ENCODE assay signal across 18 cellular contexts in genomic region chr17:28620010-28620409, GRCh38. TPM values are rescaled to one million over a fixed set of nuclear protein-coding genes. Genes with fewer than 3 reads are reported as not detected.
DNase-seq lines count a peak whose midpoint lies in the region; ATAC-seq, FAIRE-seq and TF ChIP-seq lines count a peak whose summit lies in the region.
"Had no signal": no experiment of that assay in that cellular context is flagged by ENCODE, and none has a peak within 500 bp of the region (broad histone marks: within the 10 kb centered on the region; RNA-seq: fewer than 3 reads in every experiment).

No MANE protein-coding gene starts in this region.

- dilution Hi-C loops in IMR-90 (cut with HindIII; ENCODE audit: low sequenced_read_pairs, unreplicated experiment): no loop called here

- no peak overlapping the region for H4K91ac ChIP-seq in IMR-90 (ENCODE audit: insufficient read depth, low read depth, low read length)

- no peak overlapping the region for H2BK15ac ChIP-seq in IMR-90 (ENCODE audit: low read depth, low read length)

- no peaks in the 10 kb centered on the region for H3K4me1 ChIP-seq in IMR-90 (ENCODE audit: control insufficient read depth, insufficient read depth, low read length)
- H3K4me1 ChIP-seq in HepG2 (ENCODE audit: insufficient read depth, low read length): no peaks in the 10 kb centered on the region
- H3K4me1 ChIP-seq in psoas muscle: no peaks in the 10 kb centered on the region
- H3K4me1 ChIP-seq: BE2C, SJCRH30 had no signal

- BruUV-seq in IMR-90 (replicated peaks; lab: Mats Ljungman, UMichigan): no TSS peak
- BruUV-seq in HepG2 (replicated peaks; lab: Mats Ljungman, UMichigan): no TSS peak

- no CpG with 5 or more reads among the region's 2 CpGs for WGBS in IMR-90 (ENCODE audit: extremely low coverage in 2 of 2, insufficient read length in 1 of 2), 2 experiments
- WGBS in HepG2 (ENCODE audit: low lambda C conversion rate): 84% methylated on average over 2 of the region's 2 CpGs
- WGBS in psoas muscle, 3 donors: 79 to 85% (median 84%) methylated on average over 2 of the region's 2 CpGs

- TF ChIP-seq RAD21 in IMR-90 (IDR thresholded peaks at IDR 0.05; ENCODE audit: low read length) (no peak), HepG2 (CRISPR knock-in tag; IDR thresholded peaks at IDR 0.05) (no peak)

- H3K18ac ChIP-seq in IMR-90 (ENCODE audit: low read depth, low read length): no peak overlapping the region

- H2AFZ ChIP-seq in IMR-90 (replicated peaks; ENCODE audit: low read length, poor library complexity) (no peak overlapping the region), HepG2 (ENCODE audit: low read length) (no peak overlapping the region)

- no peak overlapping the region for H3K23ac ChIP-seq in IMR-90 (ENCODE audit: low read depth, low read length)

- H3K56ac ChIP-seq in IMR-90 (ENCODE audit: extremely low read depth, insufficient read depth, low read length): no peak overlapping the region

- no peaks in the 10 kb centered on the region for H3K9me3 ChIP-seq in IMR-90 (ENCODE audit: control insufficient read depth, insufficient read depth, low read length)
- H3K9me3 ChIP-seq in HepG2 (ENCODE audit: low read length): no peaks in the 10 kb centered on the region
- no peaks in the 10 kb centered on the region for H3K9me3 ChIP-seq in psoas muscle
- H3K9me3 ChIP-seq: BE2C, MG63, SJCRH30 had no signal

- ATAC-seq in IMR-90 (ENCODE audit: low read depth) (no peak), HepG2 (no peak), psoas muscle (no peak)
- ATAC-seq: HCT116 had no signal

- no peak overlapping the region for H2BK120ac ChIP-seq in IMR-90 (ENCODE audit: low read depth, low read length)

- H2AK9ac ChIP-seq in IMR-90 (replicated peaks; ENCODE audit: low read depth, low read length, poor library complexity): no peak overlapping the region

- H3K27me3 ChIP-seq in IMR-90 (ENCODE audit: control insufficient read depth, insufficient read depth, low read length) (no peaks in the 10 kb centered on the region), HepG2 (ENCODE audit: control insufficient read depth in 1 of 2, insufficient read depth in 2 of 2, low read length in 2 of 2) (no peaks in the 10 kb centered on the region), psoas muscle (ENCODE audit: insufficient read depth in 3 of 3, low read length in 2 of 3) (no peaks in the 10 kb centered on the region)
- H3K27me3 ChIP-seq: BE2C, MG63, SJCRH30 had no signal

- H3K4ac ChIP-seq in IMR-90 (ENCODE audit: low read depth, low read length): no peak overlapping the region

- no peaks in the 10 kb centered on the region for H3K79me2 ChIP-seq in HepG2 (ENCODE audit: insufficient read depth, low read length)

- H3K27ac ChIP-seq in IMR-90 (ENCODE audit: insufficient read depth, low read length) (no peak overlapping the region), HepG2 (ENCODE audit: extremely low read length, insufficient read depth, low read length) (no peak overlapping the region), psoas muscle (no peak overlapping the region)
- H3K27ac ChIP-seq: SJCRH30 had no signal

- TF ChIP-seq POLR2A in IMR-90 (IDR thresholded peaks at IDR 0.05; ENCODE audit: low read depth, low read length) (no peak), HepG2 (IDR thresholded peaks at IDR 0.05; ENCODE audit: insufficient read depth in 1 of 2, low read depth in 2 of 2, low read length in 2 of 2) (no peak)

- no peak for FAIRE-seq in HepG2 (lab: Jason Lieb, UNC)
- FAIRE-seq: H1, RCC 7860 had no signal

- H4K5ac ChIP-seq in IMR-90 (ENCODE audit: low read depth, low read length): no peak overlapping the region

- no peak overlapping the region for H2BK5ac ChIP-seq in IMR-90 (ENCODE audit: low read depth, low read length, poor library complexity, severe bottlenecking)

- no peak overlapping the region for H3K9ac ChIP-seq in IMR-90 (ENCODE audit: low read depth, low read length)
- H3K9ac ChIP-seq in HepG2 (ENCODE audit: insufficient read depth, low read depth, low read length): no peak overlapping the region

- H4K20me1 ChIP-seq in IMR-90 (ENCODE audit: insufficient read depth, low read length) (no peaks in the 10 kb centered on the region), HepG2 (ENCODE audit: insufficient read depth, low read length) (no peaks in the 10 kb centered on the region)

- H3K4me3 ChIP-seq in IMR-90 (ENCODE audit: insufficient read depth, low read depth, low read length): no peak overlapping the region
- no peak overlapping the region for H3K4me3 ChIP-seq in HepG2 (replicated peaks in 1 of 3; ENCODE audit: insufficient read depth in 1 of 3, low read depth in 2 of 3, low read length in 3 of 3)
- H3K4me3 ChIP-seq in psoas muscle: no peak overlapping the region
- H3K4me3 ChIP-seq: MG63, SJCRH30 had no signal

- CTCF ChIA-PET in IMR-90 (lab: Yijun Ruan, JAX) (no interaction called here), HepG2 (lab: Yijun Ruan, JAX; ENCODE audit: low intra/inter-chr PET ratio, low total read pairs) (no interaction called here), HEK293T (lab: Yijun Ruan, JAX) (interaction anchor here (0.6 to 1.0 kb wide), 3 partner anchors 9 to 68 kb away, joined by 3 read pairs; no protein-coding TSS in a partner anchor)

- H3K79me1 ChIP-seq in IMR-90 (ENCODE audit: low read depth in 1 of 2, low read length in 2 of 2): peaks cover 0 to 11% of the 10 kb centered on the region in 2 experiments; a peak in 2 of 4 replicates

- no peak overlapping the region for H2BK20ac ChIP-seq in IMR-90 (ENCODE audit: low read depth, low read length)

- no peak overlapping the region for H4K8ac ChIP-seq in IMR-90 (ENCODE audit: low read depth in 2 of 2, low read length in 2 of 2)

- H3K14ac ChIP-seq in IMR-90 (replicated peaks; ENCODE audit: low read depth, low read length): no peak overlapping the region

- no peak overlapping the region for H2AK5ac ChIP-seq in IMR-90 (ENCODE audit: low read depth, low read length)

- in situ Hi-C loops in IMR-90 (cut with MboI; ENCODE audit: low sequenced_read_pairs): no loop called here
- in situ Hi-C loops in HepG2 (cut with HindIII; ENCODE audit: extremely low pct_ligation_motif_present, low pct_unique_long_range_greater_than_20kb): loop anchor here (5.0 kb wide), 1 partner anchor 48 kb away; the partner anchor contains the start of gene PIGS

- no peaks in the 10 kb centered on the region for H3K9me1 ChIP-seq in IMR-90 (ENCODE audit: insufficient read depth, low read length)

- intact Hi-C loops in IMR-90 (cut with micrococcal nuclease) (no loop called here), HepG2 (cut with micrococcal nuclease; ENCODE audit: unreplicated experiment) (no loop called here), psoas muscle (cut with DNase I) (no loop called here)

- no peak for TF ChIP-seq CTCF in IMR-90 (conservative IDR thresholded peaks at IDR 0.05; ENCODE audit: low read depth, low read length)
- TF ChIP-seq CTCF in HepG2 (CRISPR knock-in tag; IDR thresholded peaks at IDR 0.05): no peak
- no peak for TF ChIP-seq CTCF in psoas muscle (IDR thresholded peaks at IDR 0.05)

- TF ChIP-seq EP300 in HepG2 (IDR thresholded peaks at IDR 0.05; ENCODE audit: low read depth in 2 of 2, low read length in 2 of 2) (no peak), HepG2 (CRISPR knock-in tag; IDR thresholded peaks at IDR 0.05; ENCODE audit: borderline replicate concordance) (no peak)

- H3K36me3 ChIP-seq in IMR-90 (ENCODE audit: control insufficient read depth, insufficient read depth, low read length): peaks cover 72% of the 10 kb centered on the region
- H3K36me3 ChIP-seq in HepG2 (replicated peaks in 1 of 2; ENCODE audit: control insufficient read depth in 1 of 2, insufficient read depth in 2 of 2, low read length in 2 of 2): peaks cover 50 to 85% of the 10 kb centered on the region in 2 experiments
- H3K36me3 ChIP-seq in psoas muscle (ENCODE audit: insufficient read depth in 1 of 2, low read depth in 1 of 2): peaks cover 41 to 97% of the 10 kb centered on the region in 2 donors

- DNase-seq in IMR-90 (no peak), HepG2 (ENCODE audit: low spot score) (no peak), psoas muscle (no peak), HEK293T (ENCODE audit: extremely low spot score) (no peak)
- DNase-seq: BE2C, COR-L47, DMS79, MG63, NCI-H1417, NCI-H1694 treated with DMSO at 0.1 percent for 48 hours, NCI-H2081 treated with DMSO at 0.1 percent for 48 hours, NCI-H2171 treated with DMSO at 0.1 percent for 48 hours, NCI-H524 treated with DMSO at 0.1 percent for 48 hours, OCI-M1, SJCRH30 had no signal

- H3K4me2 ChIP-seq in IMR-90 (ENCODE audit: low read depth, low read length) (no peak overlapping the region), HepG2 (ENCODE audit: low read depth, low read length) (no peak overlapping the region)

- POLR2A ChIA-PET in IMR-90 (lab: Charles Lee; ENCODE audit: unreplicated experiment): no interaction called here
- POLR2A ChIA-PET in HepG2 (lab: Yijun Ruan, JAX): no interaction called here
- POLR2A ChIA-PET in HEK293T (lab: Yijun Ruan, JAX): no interaction called here

RNA-seq across cellular contexts. Expression of gene RSKR, which starts 6.0 kb away (rescaled TPM):
- total RNA-seq in IMR-90 (2012; rRNA removed) (2.2 and 2.8 TPM in 2 replicates), HepG2 (2016; rRNA removed; fragmentation: Illumina TruSeq; extraction: Trizol) (1.9 and 5.0 TPM in 2 replicates), psoas muscle (1 to 10 TPM; 3.9 to 7.6 (median 5.5) TPM)
- polyA plus RNA-seq in IMR-90 (2012; rRNA removed) (5.9 and 6.8 TPM in 2 replicates), HepG2 (2011; rRNA removed) (8.6 and 10.4 TPM in 2 replicates), psoas muscle (1 to 10 TPM; 2.0 to 4.7 (median 2.0) TPM)
- 0.62 and 0.75 TPM in 2 replicates for polyA plus RNA-seq in IMR-90 (2012; cell fraction: cytosol; rRNA removed)
- polyA plus RNA-seq in IMR-90 (2012; cell fraction: nucleus; rRNA removed; ENCODE audit: low replicate concordance): 23.4 and 50.7 TPM in 2 replicates
- total RNA-seq in HepG2 (2016; cell fraction: cytosol; rRNA removed; fragmentation: Illumina TruSeq; extraction: Trizol; ENCODE audit: low read depth): 0.62 and 1.0 TPM in 2 replicates
- total RNA-seq in HepG2 (2016; cell fraction: insoluble cytoplasmic fraction; rRNA removed; fragmentation: Illumina TruSeq; extraction: Trizol): 0.83 and 5.2 TPM in 2 replicates
- total RNA-seq in HepG2 (2016; cell fraction: membrane; rRNA removed; fragmentation: Illumina TruSeq; extraction: Trizol): 0.48 and 0.93 TPM in 2 replicates
- 12.3 and 13.9 TPM in 2 replicates for total RNA-seq in HepG2 (2016; cell fraction: nucleus; rRNA removed; fragmentation: Illumina TruSeq; extraction: Trizol)
- polyA plus RNA-seq in HepG2 (2011; cell fraction: cytosol; rRNA removed): 1.6 TPM in 2 replicates
- polyA plus RNA-seq in HepG2 (2011; cell fraction: nucleus; rRNA removed): 39.0 and 41.5 TPM in 2 replicates
- polyA plus RNA-seq in HepG2 (2012): 3.7 and 5.6 TPM in 2 replicates
- 0.03 TPM in 1 of 2 replicates, not detected in the other for polyA plus RNA-seq in HepG2 (2016; cell fraction: cytosol; fragmentation: Illumina TruSeq; extraction: Trizol; ENCODE audit: low read depth)
- polyA plus RNA-seq in HepG2 (2016; cell fraction: insoluble cytoplasmic fraction; fragmentation: Illumina TruSeq; extraction: Trizol; ENCODE audit: low read depth): 0.70 and 1.3 TPM in 2 replicates
- 0.22 and 0.43 TPM in 2 replicates for polyA plus RNA-seq in HepG2 (2016; cell fraction: membrane; fragmentation: Illumina TruSeq; extraction: Trizol; ENCODE audit: low read depth)
- polyA plus RNA-seq in HepG2 (2016; cell fraction: nucleus; fragmentation: Illumina TruSeq; extraction: Trizol; ENCODE audit: insufficient read depth, low read depth): 33.1 and 34.5 TPM in 2 replicates
- polyA minus RNA-seq in HepG2 (2011; rRNA and poly(A)+ RNA removed; ENCODE audit: low replicate concordance): 12.9 and 33.2 TPM in 2 replicates
- 1.1 and 2.8 TPM in 2 replicates for polyA minus RNA-seq in HepG2 (2011; cell fraction: cytosol; rRNA and poly(A)+ RNA removed)
- 27.9 and 31.6 TPM in 2 replicates for polyA minus RNA-seq in HepG2 (2011; cell fraction: nucleus; rRNA and poly(A)+ RNA removed)

RNA-seq across cellular contexts. Expression of gene SPAG5, which starts 21.2 kb away (rescaled TPM):
- total RNA-seq in IMR-90 (2012; rRNA removed): 55.5 and 60.8 TPM in 2 replicates
- polyA plus RNA-seq in IMR-90 (2012; rRNA removed): 40.3 and 47.3 TPM in 2 replicates
- 11.7 and 27.3 TPM in 2 replicates for polyA plus RNA-seq in IMR-90 (2012; cell fraction: cytosol; rRNA removed)
- polyA plus RNA-seq in IMR-90 (2012; cell fraction: nucleus; rRNA removed; ENCODE audit: low replicate concordance): 39.8 and 75.8 TPM in 2 replicates
- 98.0 and 105 TPM in 2 replicates for total RNA-seq in HepG2 (2016; rRNA removed; fragmentation: Illumina TruSeq; extraction: Trizol)
- total RNA-seq in HepG2 (2016; cell fraction: cytosol; rRNA removed; fragmentation: Illumina TruSeq; extraction: Trizol; ENCODE audit: low read depth): 14.6 and 16.2 TPM in 2 replicates
- 98.5 and 112 TPM in 2 replicates for total RNA-seq in HepG2 (2016; cell fraction: insoluble cytoplasmic fraction; rRNA removed; fragmentation: Illumina TruSeq; extraction: Trizol)
- 35.4 and 39.1 TPM in 2 replicates for total RNA-seq in HepG2 (2016; cell fraction: membrane; rRNA removed; fragmentation: Illumina TruSeq; extraction: Trizol)
- 89.1 and 95.8 TPM in 2 replicates for total RNA-seq in HepG2 (2016; cell fraction: nucleus; rRNA removed; fragmentation: Illumina TruSeq; extraction: Trizol)
- 28.2 and 41.4 TPM in 2 replicates for polyA plus RNA-seq in HepG2 (2011; rRNA removed)
- polyA plus RNA-seq in HepG2 (2011; cell fraction: cytosol; rRNA removed): 22.7 and 32.5 TPM in 2 replicates
- polyA plus RNA-seq in HepG2 (2011; cell fraction: nucleus; rRNA removed): 69.4 and 110 TPM in 2 replicates
- 16.1 and 27.4 TPM in 2 replicates for polyA plus RNA-seq in HepG2 (2012)
- polyA plus RNA-seq in HepG2 (2016; cell fraction: cytosol; fragmentation: Illumina TruSeq; extraction: Trizol; ENCODE audit: low read depth): 9.9 and 10.2 TPM in 2 replicates
- polyA plus RNA-seq in HepG2 (2016; cell fraction: insoluble cytoplasmic fraction; fragmentation: Illumina TruSeq; extraction: Trizol; ENCODE audit: low read depth): 92.8 and 96.1 TPM in 2 replicates
- polyA plus RNA-seq in HepG2 (2016; cell fraction: membrane; fragmentation: Illumina TruSeq; extraction: Trizol; ENCODE audit: low read depth): 20.0 and 23.8 TPM in 2 replicates
- polyA plus RNA-seq in HepG2 (2016; cell fraction: nucleus; fragmentation: Illumina TruSeq; extraction: Trizol; ENCODE audit: insufficient read depth, low read depth): 145 and 148 TPM in 2 replicates
- polyA minus RNA-seq in HepG2 (2011; rRNA and poly(A)+ RNA removed; ENCODE audit: low replicate concordance): 67.2 and 287 TPM in 2 replicates
- 18.6 and 22.3 TPM in 2 replicates for polyA minus RNA-seq in HepG2 (2011; cell fraction: cytosol; rRNA and poly(A)+ RNA removed)
- polyA minus RNA-seq in HepG2 (2011; cell fraction: nucleus; rRNA and poly(A)+ RNA removed): 59.9 and 64.0 TPM in 2 replicates
- total RNA-seq in psoas muscle: 1 to 10 TPM in 3 of 4 donors, under 1 TPM in 1; 0.71 to 1.5 (median 1.3) TPM
- 1 to 10 TPM in 1 of 3 donors, under 1 TPM in 2; 0.15 to 2.4 (median 0.40) TPM for polyA plus RNA-seq in psoas muscle

RNA-seq across cellular contexts. Expression of gene BLTP2, which starts 24.9 kb away (rescaled TPM):
- total RNA-seq in IMR-90 (2012; rRNA removed): 146 and 174 TPM in 2 replicates
- polyA plus RNA-seq in IMR-90 (2012; rRNA removed): 42.3 and 49.0 TPM in 2 replicates
- polyA plus RNA-seq in IMR-90 (2012; cell fraction: cytosol; rRNA removed): 20.3 and 23.3 TPM in 2 replicates
- 54.4 and 79.1 TPM in 2 replicates for polyA plus RNA-seq in IMR-90 (2012; cell fraction: nucleus; rRNA removed; ENCODE audit: low replicate concordance)
- 61.0 and 66.7 TPM in 2 replicates for total RNA-seq in HepG2 (2016; rRNA removed; fragmentation: Illumina TruSeq; extraction: Trizol)
- 15.2 and 17.0 TPM in 2 replicates for total RNA-seq in HepG2 (2016; cell fraction: cytosol; rRNA removed; fragmentation: Illumina TruSeq; extraction: Trizol; ENCODE audit: low read depth)
- total RNA-seq in HepG2 (2016; cell fraction: insoluble cytoplasmic fraction; rRNA removed; fragmentation: Illumina TruSeq; extraction: Trizol): 55.0 and 65.2 TPM in 2 replicates
- 30.2 and 33.4 TPM in 2 replicates for total RNA-seq in HepG2 (2016; cell fraction: membrane; rRNA removed; fragmentation: Illumina TruSeq; extraction: Trizol)
- 78.3 and 94.2 TPM in 2 replicates for total RNA-seq in HepG2 (2016; cell fraction: nucleus; rRNA removed; fragmentation: Illumina TruSeq; extraction: Trizol)
- polyA plus RNA-seq in HepG2 (2011; rRNA removed): 66.9 and 80.9 TPM in 2 replicates
- 44.0 and 51.2 TPM in 2 replicates for polyA plus RNA-seq in HepG2 (2011; cell fraction: cytosol; rRNA removed)
- polyA plus RNA-seq in HepG2 (2011; cell fraction: nucleus; rRNA removed): 89.5 and 92.9 TPM in 2 replicates
- polyA plus RNA-seq in HepG2 (2012): 31.4 and 42.7 TPM in 2 replicates
- polyA plus RNA-seq in HepG2 (2016; cell fraction: cytosol; fragmentation: Illumina TruSeq; extraction: Trizol; ENCODE audit: low read depth): 3.4 and 3.8 TPM in 2 replicates
- 35.5 and 38.3 TPM in 2 replicates for polyA plus RNA-seq in HepG2 (2016; cell fraction: insoluble cytoplasmic fraction; fragmentation: Illumina TruSeq; extraction: Trizol; ENCODE audit: low read depth)
- polyA plus RNA-seq in HepG2 (2016; cell fraction: membrane; fragmentation: Illumina TruSeq; extraction: Trizol; ENCODE audit: low read depth): 10.5 and 13.3 TPM in 2 replicates
- polyA plus RNA-seq in HepG2 (2016; cell fraction: nucleus; fragmentation: Illumina TruSeq; extraction: Trizol; ENCODE audit: insufficient read depth, low read depth): 83.5 and 84.1 TPM in 2 replicates
- polyA minus RNA-seq in HepG2 (2011; rRNA and poly(A)+ RNA removed; ENCODE audit: low replicate concordance): 349 and 803 TPM in 2 replicates
- 64.7 and 67.6 TPM in 2 replicates for polyA minus RNA-seq in HepG2 (2011; cell fraction: cytosol; rRNA and poly(A)+ RNA removed)
- polyA minus RNA-seq in HepG2 (2011; cell fraction: nucleus; rRNA and poly(A)+ RNA removed): 119 and 145 TPM in 2 replicates
- 100 to 1,000 TPM in 1 of 4 donors, 10 to 100 TPM in 3; 69.0 to 100 (median 96.0) TPM for total RNA-seq in psoas muscle
- polyA plus RNA-seq in psoas muscle: 10 to 100 TPM; 23.6 to 71.0 (median 34.5) TPM

RNA-seq across cellular contexts. Expression of gene SDF2, which starts 41.7 kb away (rescaled TPM):
- total RNA-seq in IMR-90 (2012; rRNA removed) (79.2 and 81.7 TPM in 2 replicates), HepG2 (2016; rRNA removed; fragmentation: Illumina TruSeq; extraction: Trizol) (39.1 and 58.2 TPM in 2 replicates), psoas muscle (10 to 100 TPM; 23.6 to 28.0 (median 26.7) TPM)
- polyA plus RNA-seq in IMR-90 (2012; rRNA removed) (76.0 and 80.8 TPM in 2 replicates), HepG2 (2011; rRNA removed) (58.4 and 61.2 TPM in 2 replicates), psoas muscle (10 to 100 TPM; 20.9 to 72.0 (median 43.2) TPM)
- 67.2 and 90.4 TPM in 2 replicates for polyA plus RNA-seq in IMR-90 (2012; cell fraction: cytosol; rRNA removed)
- 22.7 and 43.7 TPM in 2 replicates for polyA plus RNA-seq in IMR-90 (2012; cell fraction: nucleus; rRNA removed; ENCODE audit: low replicate concordance)
- 11.6 and 16.0 TPM in 2 replicates for total RNA-seq in HepG2 (2016; cell fraction: cytosol; rRNA removed; fragmentation: Illumina TruSeq; extraction: Trizol; ENCODE audit: low read depth)
- total RNA-seq in HepG2 (2016; cell fraction: insoluble cytoplasmic fraction; rRNA removed; fragmentation: Illumina TruSeq; extraction: Trizol): 42.4 and 63.3 TPM in 2 replicates
- total RNA-seq in HepG2 (2016; cell fraction: membrane; rRNA removed; fragmentation: Illumina TruSeq; extraction: Trizol): 23.7 and 24.7 TPM in 2 replicates
- total RNA-seq in HepG2 (2016; cell fraction: nucleus; rRNA removed; fragmentation: Illumina TruSeq; extraction: Trizol): 43.5 and 51.7 TPM in 2 replicates
- 59.3 and 65.1 TPM in 2 replicates for polyA plus RNA-seq in HepG2 (2011; cell fraction: cytosol; rRNA removed)
- 24.0 and 30.6 TPM in 2 replicates for polyA plus RNA-seq in HepG2 (2011; cell fraction: nucleus; rRNA removed)
- 36.3 and 49.1 TPM in 2 replicates for polyA plus RNA-seq in HepG2 (2012)
- 10.7 and 11.1 TPM in 2 replicates for polyA plus RNA-seq in HepG2 (2016; cell fraction: cytosol; fragmentation: Illumina TruSeq; extraction: Trizol; ENCODE audit: low read depth)
- 34.5 and 36.3 TPM in 2 replicates for polyA plus RNA-seq in HepG2 (2016; cell fraction: insoluble cytoplasmic fraction; fragmentation: Illumina TruSeq; extraction: Trizol; ENCODE audit: low read depth)
- polyA plus RNA-seq in HepG2 (2016; cell fraction: membrane; fragmentation: Illumina TruSeq; extraction: Trizol; ENCODE audit: low read depth): 16.8 and 18.4 TPM in 2 replicates
- polyA plus RNA-seq in HepG2 (2016; cell fraction: nucleus; fragmentation: Illumina TruSeq; extraction: Trizol; ENCODE audit: insufficient read depth, low read depth): 87.7 and 89.2 TPM in 2 replicates
- polyA minus RNA-seq in HepG2 (2011; rRNA and poly(A)+ RNA removed; ENCODE audit: low replicate concordance): 42.9 and 55.0 TPM in 2 replicates
- polyA minus RNA-seq in HepG2 (2011; cell fraction: cytosol; rRNA and poly(A)+ RNA removed): 19.1 and 20.8 TPM in 2 replicates
- polyA minus RNA-seq in HepG2 (2011; cell fraction: nucleus; rRNA and poly(A)+ RNA removed): 14.3 and 19.9 TPM in 2 replicates

RNA-seq across cellular contexts. Expression of gene SUPT6H, which starts 42.0 kb away (rescaled TPM):
- 44.8 and 45.0 TPM in 2 replicates for total RNA-seq in IMR-90 (2012; rRNA removed)
- polyA plus RNA-seq in IMR-90 (2012; rRNA removed): 40.0 and 41.4 TPM in 2 replicates
- polyA plus RNA-seq in IMR-90 (2012; cell fraction: cytosol; rRNA removed): 18.2 and 20.2 TPM in 2 replicates
- polyA plus RNA-seq in IMR-90 (2012; cell fraction: nucleus; rRNA removed; ENCODE audit: low replicate concordance): 66.1 and 72.1 TPM in 2 replicates
- 39.9 TPM in 2 replicates for total RNA-seq in HepG2 (2016; rRNA removed; fragmentation: Illumina TruSeq; extraction: Trizol)
- total RNA-seq in HepG2 (2016; cell fraction: cytosol; rRNA removed; fragmentation: Illumina TruSeq; extraction: Trizol; ENCODE audit: low read depth): 11.6 and 12.4 TPM in 2 replicates
- total RNA-seq in HepG2 (2016; cell fraction: insoluble cytoplasmic fraction; rRNA removed; fragmentation: Illumina TruSeq; extraction: Trizol): 35.6 and 40.5 TPM in 2 replicates
- 14.0 and 14.2 TPM in 2 replicates for total RNA-seq in HepG2 (2016; cell fraction: membrane; rRNA removed; fragmentation: Illumina TruSeq; extraction: Trizol)
- 44.5 and 52.4 TPM in 2 replicates for total RNA-seq in HepG2 (2016; cell fraction: nucleus; rRNA removed; fragmentation: Illumina TruSeq; extraction: Trizol)
- 32.7 and 38.0 TPM in 2 replicates for polyA plus RNA-seq in HepG2 (2011; rRNA removed)
- 15.3 and 15.7 TPM in 2 replicates for polyA plus RNA-seq in HepG2 (2011; cell fraction: cytosol; rRNA removed)
- polyA plus RNA-seq in HepG2 (2011; cell fraction: nucleus; rRNA removed): 43.4 and 50.4 TPM in 2 replicates
- polyA plus RNA-seq in HepG2 (2012): 37.9 and 44.2 TPM in 2 replicates
- polyA plus RNA-seq in HepG2 (2016; cell fraction: cytosol; fragmentation: Illumina TruSeq; extraction: Trizol; ENCODE audit: low read depth): 1.8 and 2.1 TPM in 2 replicates
- polyA plus RNA-seq in HepG2 (2016; cell fraction: insoluble cytoplasmic fraction; fragmentation: Illumina TruSeq; extraction: Trizol; ENCODE audit: low read depth): 25.9 and 35.1 TPM in 2 replicates
- polyA plus RNA-seq in HepG2 (2016; cell fraction: membrane; fragmentation: Illumina TruSeq; extraction: Trizol; ENCODE audit: low read depth): 3.2 and 4.2 TPM in 2 replicates
- polyA plus RNA-seq in HepG2 (2016; cell fraction: nucleus; fragmentation: Illumina TruSeq; extraction: Trizol; ENCODE audit: insufficient read depth, low read depth): 83.1 and 98.8 TPM in 2 replicates
- 95.5 and 107 TPM in 2 replicates for polyA minus RNA-seq in HepG2 (2011; rRNA and poly(A)+ RNA removed; ENCODE audit: low replicate concordance)
- polyA minus RNA-seq in HepG2 (2011; cell fraction: cytosol; rRNA and poly(A)+ RNA removed): 25.8 and 29.5 TPM in 2 replicates
- 70.4 and 73.5 TPM in 2 replicates for polyA minus RNA-seq in HepG2 (2011; cell fraction: nucleus; rRNA and poly(A)+ RNA removed)
- total RNA-seq in psoas muscle: 10 to 100 TPM; 66.1 to 77.4 (median 69.8) TPM
- 10 to 100 TPM; 28.6 to 70.7 (median 34.8) TPM for polyA plus RNA-seq in psoas muscle

Comparison
In these comparisons a context has a peak if more than half of its experiments do, and no peak if none do; other contexts are left out.
1. RNA of gene SPAG5, which starts 21.2 kb away (total RNA-seq): 14.6 to 112 TPM in HepG2 and 55.5 to 60.8 TPM in IMR-90; 0.71 to 1.5 TPM in psoas muscle; every median in the first group is over 4 times any median in the second.